17 cellular contexts compared by ENCODE assay signal in the genomic region with DNA sequence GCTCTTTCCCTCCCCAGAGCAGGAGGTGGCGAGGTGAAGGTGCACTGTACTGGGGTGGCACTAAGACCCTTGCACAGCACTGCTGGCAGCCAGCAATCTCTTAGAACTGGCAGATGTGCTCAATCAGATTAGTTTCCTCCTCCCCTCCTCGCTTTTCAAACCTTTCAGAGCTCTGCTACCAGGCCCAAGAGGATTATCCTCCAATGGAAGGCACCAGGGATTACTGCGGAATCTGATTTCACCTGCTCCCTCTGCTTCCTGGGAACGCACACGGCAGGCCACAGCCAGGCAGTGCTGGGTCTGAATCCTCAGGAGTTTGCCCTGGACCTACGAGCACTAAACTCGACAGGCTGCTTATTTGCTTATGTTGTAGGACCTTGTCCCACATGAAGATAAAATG. TPM values are rescaled to one million over a fixed set of nuclear protein-coding genes. Genes with fewer than 3 reads are reported as not detected.
DNase-seq lines count a peak whose midpoint lies in the region; ATAC-seq, FAIRE-seq and TF ChIP-seq lines count a peak whose summit lies in the region.
"Had no signal": no experiment of that assay in that cellular context is flagged by ENCODE, and none has a peak within 500 bp of the region (broad histone marks: within the 10 kb centered on the region; RNA-seq: fewer than 3 reads in every experiment).

No MANE protein-coding gene starts in this region.

- peaks cover 61% of the 10 kb centered on the region for H3K4me1 ChIP-seq in neural progenitor cell
- H3K4me1 ChIP-seq in left lung = peaks cover 4 to 16% of the 10 kb centered on the region in 2 donors
- H3K4me1 ChIP-seq: prostate gland had no signal

- peaks cover 38% of the 10 kb centered on the region for H3F3A ChIP-seq in neural progenitor cell (ENCODE audit: low read depth)

- H3K36me3 ChIP-seq in brain microvascular endothelial cell (replicated peaks) (no peaks in the 10 kb centered on the region), neural progenitor cell (no peaks in the 10 kb centered on the region), left lung (peaks cover 0 to 18% of the 10 kb centered on the region in 2 donors)
- H3K36me3 ChIP-seq: adrenal gland, prostate gland had no signal

- peak overlapping the region; percentile 42 for H3K4me3 Mint-ChIP-seq in neural progenitor cell
- H3K4me3 Mint-ChIP-seq: stimulated activated effector memory CD8-positive, alpha-beta T cell treated with anti-CD3 and anti-CD28 coated beads, Interleukin-12 subunit alpha, Interleukin-12 subunit beta, amount 100 ng/mL, for 72 hours had no signal

- H3K4me1 Mint-ChIP-seq in neural progenitor cell = peaks cover 63% of the 10 kb centered on the region
- H3K4me1 Mint-ChIP-seq: stimulated activated effector memory CD8-positive, alpha-beta T cell treated with anti-CD3 and anti-CD28 coated beads, Interleukin-12 subunit alpha, Interleukin-12 subunit beta, amount 100 ng/mL, for 72 hours had no signal

- H3K27me3 Mint-ChIP-seq in neural progenitor cell (ENCODE audit: insufficient read depth, low read depth) = peaks cover 3% of the 10 kb centered on the region

- TF ChIP-seq CTCF in D721Med (IDR thresholded peaks at IDR 0.05; ENCODE audit: insufficient read depth, missing control alignments) (no peak), NB4 (IDR thresholded peaks at IDR 0.05; ENCODE audit: low read depth, low read length) (no peak), brain microvascular endothelial cell (IDR thresholded peaks at IDR 0.05; ENCODE audit: low read depth, low read length, missing control alignments) (no peak), neural progenitor cell (IDR thresholded peaks at IDR 0.05) (no peak), left lung (IDR thresholded peaks at IDR 0.05) (no peak)

- DNase-seq in D721Med (ENCODE audit: insufficient read length, low spot score) (peak; percentile 92), NB4 (ENCODE audit: low read depth) (peak; percentile 35), brain microvascular endothelial cell (no peak), neural progenitor cell (ENCODE audit: low spot score) (peak; percentile 93), cerebellar cortex (ENCODE audit: low spot score) (no peak), NOMO-1 treated with dmso at 0.1 percent for 144 hours (lab: John Stamatoyannopoulos, UW; ENCODE audit: unreplicated experiment) (no peak), dedifferentiated amniotic fluid mesenchymal stem cell (ENCODE audit: extremely low spot score) (no peak), left lung (no peak)
- DNase-seq: activated CD4-positive, CD25-positive, alpha-beta regulatory T cell treated with anti-CD3 and anti-CD28 coated beads, Interleukin-2, amount 50 U/mL, for 72 hours; activated T-cell treated with anti-CD3 and anti-CD28 coated beads, Interleukin-2, amount 50 U/mL, for 48 hours; adrenal gland; cortex of kidney; midbrain; NCI-H1417; NK-92 treated with Interleukin-12 subunit alpha and Interleukin-12 subunit beta, amount 100 ng/mL, for 24 hours had no signal

- H3K9me3 Mint-ChIP-seq in neural progenitor cell = no peaks in the 10 kb centered on the region
- H3K9me3 Mint-ChIP-seq: stimulated activated effector memory CD8-positive, alpha-beta T cell treated with anti-CD3 and anti-CD28 coated beads, Interleukin-12 subunit alpha, Interleukin-12 subunit beta, amount 100 ng/mL, for 72 hours had no signal

- peak overlapping the region; percentile 99 for H3K27ac ChIP-seq in brain microvascular endothelial cell
- peak overlapping the region; percentile 73 for H3K27ac ChIP-seq in neural progenitor cell
- H3K27ac ChIP-seq in left lung = no peak overlapping the region
- H3K27ac ChIP-seq: prostate gland had no signal

- H2AFZ ChIP-seq in neural progenitor cell (replicated peaks) = no peak overlapping the region

- intact Hi-C loops in left lung (cut with DNase I) = no loop called here

- no peaks in the 10 kb centered on the region for H3K9me3 ChIP-seq in neural progenitor cell (ENCODE audit: low read depth)
- H3K9me3 ChIP-seq in left lung = no peaks in the 10 kb centered on the region
- H3K9me3 ChIP-seq: adrenal gland, prostate gland had no signal

- no peak for ATAC-seq in left lung

- no peak overlapping the region for H3K4me3 ChIP-seq in NB4 (ENCODE audit: low read depth, low read length)
- no peak overlapping the region for H3K4me3 ChIP-seq in brain microvascular endothelial cell (ENCODE audit: low read depth, low read length)
- H3K4me3 ChIP-seq in neural progenitor cell = peak overlapping the region; percentile 15
- H3K4me3 ChIP-seq in left lung = no peak overlapping the region
- H3K4me3 ChIP-seq: adrenal gland, prostate gland had no signal

- no peak overlapping the region for H3K9ac ChIP-seq in neural progenitor cell

- H3K27me3 ChIP-seq in brain microvascular endothelial cell (replicated peaks) (no peaks in the 10 kb centered on the region), neural progenitor cell (no peaks in the 10 kb centered on the region), left lung (no peaks in the 10 kb centered on the region)
- H3K27me3 ChIP-seq: adrenal gland had no signal

- no peak for TF ChIP-seq POLR2A in NB4 (IDR thresholded peaks at IDR 0.05; ENCODE audit: extremely low read depth, insufficient read length)

- peak; percentile 82 for FAIRE-seq in D721Med (lab: Jason Lieb, UNC)

- peaks cover 30% of the 10 kb centered on the region for H4K20me1 ChIP-seq in neural progenitor cell (ENCODE audit: low read depth)

- H3K36me3 Mint-ChIP-seq in neural progenitor cell = peaks cover 15% of the 10 kb centered on the region
- H3K36me3 Mint-ChIP-seq: stimulated activated effector memory CD8-positive, alpha-beta T cell treated with anti-CD3 and anti-CD28 coated beads, Interleukin-12 subunit alpha, Interleukin-12 subunit beta, amount 100 ng/mL, for 72 hours had no signal

- peak overlapping the region; percentile 87 for H3K27ac Mint-ChIP-seq in neural progenitor cell
- H3K27ac Mint-ChIP-seq: stimulated activated effector memory CD8-positive, alpha-beta T cell treated with anti-CD3 and anti-CD28 coated beads, Interleukin-12 subunit alpha, Interleukin-12 subunit beta, amount 100 ng/mL, for 72 hours had no signal

- H3K79me2 ChIP-seq in neural progenitor cell (ENCODE audit: low read depth) = no peaks in the 10 kb centered on the region

- peak overlapping the region; percentile 57 for H3K4me2 ChIP-seq in neural progenitor cell

- in situ Hi-C loops in brain microvascular endothelial cell (cut with HindIII; ENCODE audit: low pct_ligation_motif_present, low sequenced_read_pairs) = no loop called here

RNA-seq across cellular contexts. Expression of gene FABP6, which starts 32.8 kb away (rescaled TPM):
- 0.50 and 4.8 TPM in 2 replicates for total RNA-seq in neural progenitor cell (ENCODE audit: low replicate concordance)
- total RNA-seq in left lung = 1 to 10 TPM in 1 of 2 donors, not detected in 1; 1.2 TPM

RNA-seq across cellular contexts. Expression of gene CCNJL, which starts 50.2 kb away (rescaled TPM):
- 8.4 and 9.4 TPM in 2 replicates for total RNA-seq in neural progenitor cell (ENCODE audit: low replicate concordance)
- 10 to 100 TPM; 16.0 to 19.6 TPM for total RNA-seq in left lung

Comparison
In these comparisons a context has a peak if more than half of its experiments do, and no peak if none do; other contexts are left out.
1. DNase-seq: peak in D721Med (single experiment), NB4 (single experiment) and neural progenitor cell (single experiment); none in brain microvascular endothelial cell (single experiment), cerebellar cortex (single experiment), NOMO-1 treated with dmso at 0.1 percent for 144 hours (single experiment), dedifferentiated amniotic fluid mesenchymal stem cell (single experiment) and left lung (0 of 2).
2. H3K27ac ChIP-seq: peak in brain microvascular endothelial cell (single experiment) and neural progenitor cell (single experiment); none in left lung (0 of 2).